12 cellular contexts compared by ENCODE assay signal in the genomic region with DNA sequence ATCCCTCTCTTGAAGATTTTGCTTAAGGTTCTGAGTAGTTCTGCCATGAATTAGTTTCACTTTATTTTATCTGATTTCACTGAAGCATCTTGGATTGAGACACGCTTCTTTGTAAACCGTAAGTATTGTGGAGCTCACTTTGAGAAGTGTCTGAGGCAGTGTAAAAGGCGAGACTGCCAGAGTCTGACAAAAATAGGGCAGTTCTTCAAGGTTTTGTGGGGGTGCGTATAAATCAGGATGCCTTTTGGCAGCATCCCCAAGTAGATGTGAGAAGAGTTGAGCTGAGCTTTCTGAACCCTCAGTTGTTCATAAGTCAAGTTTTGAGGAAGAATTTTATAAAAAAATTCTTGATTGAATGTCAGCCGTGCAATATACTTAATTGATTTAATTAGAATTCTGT.
"Had no signal": no experiment of that assay in that cellular context is flagged by ENCODE, and none has a peak within 500 bp of the region (broad histone marks: within the 10 kb centered on the region; RNA-seq: fewer than 3 reads in every experiment).

No MANE protein-coding gene starts in this region.

- H3K27me3 Mint-ChIP-seq: activated B cell treated with CpG ODN at 0.5 μM for 24 hours; activated naive CD8-positive, alpha-beta T cell treated with anti-CD3 and anti-CD28 coated beads, Interleukin-2, amount 10 ng/mL, durations not matched to agents 7 days and 5 days had no signal

- ATAC-seq: gastroesophageal sphincter, pancreas had no signal

- H3K27ac Mint-ChIP-seq: activated B cell treated with CpG ODN at 0.5 μM for 24 hours; activated naive CD8-positive, alpha-beta T cell treated with anti-CD3 and anti-CD28 coated beads, Interleukin-2, amount 10 ng/mL, durations not matched to agents 7 days and 5 days; T-helper 1 cell treated with Interleukin-12 subunit alpha and Interleukin-12 subunit beta and Interleukin-4 antibody, amounts not matched to agents 30 μg/mL and 1 μg/mL, for 36 hours had no signal

- H3K4me3 Mint-ChIP-seq: activated B cell treated with CpG ODN at 0.5 μM for 24 hours; activated naive CD8-positive, alpha-beta T cell treated with anti-CD3 and anti-CD28 coated beads, Interleukin-2, amount 10 ng/mL, durations not matched to agents 7 days and 5 days; neural crest cell; T-helper 1 cell treated with Interleukin-12 subunit alpha and Interleukin-12 subunit beta and Interleukin-4 antibody, amounts not matched to agents 30 μg/mL and 1 μg/mL, for 36 hours had no signal

- H3K9me3 Mint-ChIP-seq: activated B cell treated with CpG ODN at 0.5 μM for 24 hours; activated naive CD8-positive, alpha-beta T cell treated with anti-CD3 and anti-CD28 coated beads, Interleukin-2, amount 10 ng/mL, durations not matched to agents 7 days and 5 days; neural crest cell; T-helper 1 cell treated with Interleukin-12 subunit alpha and Interleukin-12 subunit beta and Interleukin-4 antibody, amounts not matched to agents 30 μg/mL and 1 μg/mL, for 36 hours had no signal

- DNase-seq: activated B cell treated with CpG ODN at 0.5 μM for 24 hours; activated CD4-positive, alpha-beta T cell treated with anti-CD3 and anti-CD28 coated beads, Interleukin-2, amount 50 U/mL, for 1 hour; activated effector memory CD4-positive, alpha-beta T cell treated with Interleukin-2 at 50 U/mL for 16 hours; activated naive CD8-positive, alpha-beta T cell treated with anti-CD3 and anti-CD28 coated beads, Interleukin-2, amount 10 ng/mL, durations not matched to agents 7 days and 5 days; aorta; kidney; left ventricle myocardium inferior; pancreas; small intestine had no signal
